8 cellular contexts compared by ENCODE assay signal in genomic region chr17:75393523-75394331, GRCh38. TPM values are rescaled to one million over a fixed set of nuclear protein-coding genes. Genes with fewer than 3 reads are reported as not detected.
DNase-seq lines count a peak whose midpoint lies in the region; ATAC-seq and TF ChIP-seq lines count a peak whose summit lies in the region.

No MANE protein-coding gene starts in this region.

- H3K9me3 Mint-ChIP-seq in neural crest cell, result no peaks in the 10 kb centered on the region
- H3K9me3 Mint-ChIP-seq in stimulated activated naive CD8-positive, alpha-beta T cell treated with anti-CD3 and anti-CD28 coated beads, Interleukin-15, amount 100 ng/mL, for 72 hours, result no peaks in the 10 kb centered on the region

- H3K27ac Mint-ChIP-seq in neural crest cell (ENCODE audit: unreplicated experiment), result peak overlapping the region; percentile 97
- peak overlapping the region; percentile 86 to 96 for H3K27ac Mint-ChIP-seq in stimulated activated naive CD8-positive, alpha-beta T cell treated with anti-CD3 and anti-CD28 coated beads, Interleukin-15, amount 100 ng/mL, for 72 hours

- peak; percentile 98 for ATAC-seq in foreskin keratinocyte
- ATAC-seq in stimulated activated naive CD8-positive, alpha-beta T cell treated with anti-CD3 and anti-CD28 coated beads, Interleukin-15, amount 100 ng/mL, for 72 hours, result peak; percentile 88

- peak overlapping the region; percentile 97 for H3K4me3 Mint-ChIP-seq in neural crest cell
- peak overlapping the region; percentile 95 to 100 for H3K4me3 Mint-ChIP-seq in stimulated activated naive CD8-positive, alpha-beta T cell treated with anti-CD3 and anti-CD28 coated beads, Interleukin-15, amount 100 ng/mL, for 72 hours

- H3K9me3 ChIP-seq in MG63, result no peaks in the 10 kb centered on the region

- DNase-seq in DMS53 treated with DMSO at 0.1 percent for 48 hours (lab: John Stamatoyannopoulos, UW; ENCODE audit: unreplicated experiment) (peak; percentile 92), GOT3 (lab: John Stamatoyannopoulos, UW) (peak; percentile 79), MG63 (peak; percentile 100), SHP77 treated with DMSO at 0.1 percent for 48 hours (lab: John Stamatoyannopoulos, UW) (peak; percentile 99), activated gamma-delta T cell treated with Interleukin-2 at 50 U/mL for 16 hours (peak; percentile 83), foreskin keratinocyte (peak; percentile 93 to 96), neural crest cell (ENCODE audit: low read depth, low spot score) (peak; percentile 97)
- peak; percentile 44 to 72 for DNase-seq in stimulated activated naive CD8-positive, alpha-beta T cell treated with anti-CD3 and anti-CD28 coated beads, Interleukin-15, amount 100 ng/mL, for 72 hours

- no peaks in the 10 kb centered on the region for H3K27me3 Mint-ChIP-seq in neural crest cell (ENCODE audit: low read depth)
- no peaks in the 10 kb centered on the region for H3K27me3 Mint-ChIP-seq in stimulated activated naive CD8-positive, alpha-beta T cell treated with anti-CD3 and anti-CD28 coated beads, Interleukin-15, amount 100 ng/mL, for 72 hours

- H3K27me3 ChIP-seq in MG63, result no peaks in the 10 kb centered on the region
- H3K27me3 ChIP-seq in foreskin keratinocyte, result no peaks in the 10 kb centered on the region

- H3K4me3 ChIP-seq in MG63, result peak overlapping the region; percentile 75

- peak; percentile 16 for TF ChIP-seq CTCF in foreskin keratinocyte (conservative IDR thresholded peaks at IDR 0.05)
- TF ChIP-seq CTCF in neural crest cell (conservative IDR thresholded peaks at IDR 0.05), result no peak

- H3K27ac ChIP-seq in foreskin keratinocyte, result peak overlapping the region; percentile 53

- no peaks in the 10 kb centered on the region for H3K36me3 Mint-ChIP-seq in neural crest cell (ENCODE audit: low read depth)

- H3K4me1 Mint-ChIP-seq in neural crest cell, result peaks cover 45% of the 10 kb centered on the region
- peaks cover 85% of the 10 kb centered on the region for H3K4me1 Mint-ChIP-seq in stimulated activated naive CD8-positive, alpha-beta T cell treated with anti-CD3 and anti-CD28 coated beads, Interleukin-15, amount 100 ng/mL, for 72 hours

- peaks cover 20% of the 10 kb centered on the region for H3K4me1 ChIP-seq in foreskin keratinocyte

- peaks cover 23% of the 10 kb centered on the region for H3K36me3 ChIP-seq in MG63

RNA-seq across cellular contexts. Expression of gene GRB2, which starts 11.8 kb away (rescaled TPM):
- total RNA-seq in MG63 (2014; rRNA removed; shearing (Covaris generic); ENCODE audit: low replicate concordance), result 110 and 134 TPM in 2 replicates
- 53.4 and 53.7 TPM in 2 replicates for total RNA-seq in foreskin keratinocyte
- 43.6 and 51.1 TPM in 2 replicates for polyA plus RNA-seq in foreskin keratinocyte
- total RNA-seq in neural crest cell, result 69.3 and 79.4 TPM in 2 replicates

Comparison
In these comparisons a context has a peak if more than half of its experiments do, and no peak if none do; other contexts are left out.
1. Peak in every context shown above with its lines: DNase-seq, ATAC-seq, H3K4me3 ChIP-seq and H3K27ac ChIP-seq.